Comparison of ENCODE assay signal across 8 cellular contexts in the genomic region with DNA sequence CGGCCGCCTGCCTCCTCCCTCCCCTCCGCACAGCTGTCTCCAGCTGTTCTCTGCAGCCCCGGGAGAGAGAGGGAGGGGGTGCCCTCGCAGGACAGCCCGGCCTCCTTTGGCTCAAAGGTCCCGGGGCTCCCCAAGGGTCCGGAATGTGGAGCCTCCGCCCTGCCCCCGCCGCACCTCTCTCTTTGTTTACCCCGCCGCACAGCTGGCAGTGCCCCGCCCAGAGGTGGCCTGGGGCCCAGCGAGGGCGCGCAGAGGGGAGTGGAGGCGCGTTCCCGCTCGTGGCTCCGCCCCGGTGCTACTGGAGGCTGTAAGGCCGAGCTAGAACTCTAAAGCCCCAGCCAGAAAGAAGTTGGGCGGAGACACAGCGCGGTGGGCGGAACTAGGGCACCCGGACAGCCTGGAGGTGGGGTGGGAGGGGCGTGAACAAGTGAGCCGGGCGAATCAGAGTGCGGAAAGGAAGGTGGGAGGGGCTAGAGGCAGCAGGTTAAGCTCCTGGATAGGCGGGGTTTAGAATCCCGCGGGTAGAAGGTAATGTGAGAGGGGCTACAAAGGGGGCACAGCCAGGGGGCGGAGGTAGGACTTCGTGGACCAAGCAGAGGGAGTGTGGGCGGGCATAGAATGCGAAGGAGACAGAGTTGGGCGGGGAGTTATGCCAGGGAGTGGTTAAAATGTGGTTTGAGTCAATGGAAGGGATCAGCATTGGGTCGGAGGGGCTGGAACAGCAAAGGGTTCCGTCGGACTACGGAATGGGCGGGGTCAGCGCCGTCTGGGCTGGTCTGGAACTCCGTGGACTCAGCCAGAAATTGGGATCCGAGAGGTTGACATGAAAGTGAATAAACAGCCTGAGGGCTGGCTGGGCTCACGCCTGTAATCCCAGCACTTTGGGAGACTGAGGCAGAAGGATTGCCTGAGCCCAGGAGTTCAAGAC. TPM values are rescaled to one million over a fixed set of nuclear protein-coding genes. Genes with fewer than 3 reads are reported as not detected.
DNase-seq lines count a peak whose midpoint lies in the region; ATAC-seq, FAIRE-seq and TF ChIP-seq lines count a peak whose summit lies in the region.

No MANE protein-coding gene starts in this region.

- no peaks in the 10 kb centered on the region for H4K20me1 ChIP-seq in keratinocyte (ENCODE audit: control insufficient read depth, extremely low read depth, insufficient read depth, low read length)

- peak overlapping the region; percentile 31 to 66 (median 54) for H3K4me3 ChIP-seq in keratinocyte (ENCODE audit: control insufficient read depth in 2 of 3, extremely low read depth in 1 of 3, insufficient read depth in 2 of 3, low read depth in 1 of 3, low read length in 3 of 3)

- peak; percentile 95 for DNase-seq in ACHN
- peak; percentile 100 for DNase-seq in NCI-H345 (lab: John Stamatoyannopoulos, UW)
- DNase-seq in activated CD4-positive, CD25-positive, alpha-beta regulatory T cell treated with anti-CD3 and anti-CD28 coated beads, Interleukin-2, amount 50 U/mL, for 72 hours: peak; percentile 96
- peak; percentile 91 for DNase-seq in cerebellum (ENCODE audit: low spot score)
- peak; percentile 97 for DNase-seq in keratinocyte (ENCODE audit: low read depth, low spot score)
- DNase-seq in stimulated activated CD4-positive, alpha-beta T cell treated with anti-CD3 and anti-CD28 coated beads, Interleukin-15, amount 100 ng/mL, for 1 hour (ENCODE audit: low read depth in 1 of 2, low spot score in 1 of 2): peak; percentile 93

- H3K9ac ChIP-seq in keratinocyte (ENCODE audit: control insufficient read depth, extremely low read depth, insufficient read depth, low read length): peak overlapping the region; percentile 71

- H3K27ac ChIP-seq in keratinocyte (ENCODE audit: control insufficient read depth, insufficient read depth, low read length): peak overlapping the region; percentile 68

- in situ Hi-C loops in ACHN (cut with HindIII; ENCODE audit: low pct_ligation_motif_present, low pct_unique_long_range_greater_than_20kb, low sequenced_read_pairs): no loop called here

- dilution Hi-C loops in keratinocyte (cut with MboI; ENCODE audit: extremely low pct_ligation_motif_present, low sequenced_read_pairs): no loop called here

- no peaks in the 10 kb centered on the region for H3K9me1 ChIP-seq in keratinocyte (ENCODE audit: control insufficient read depth, extremely low read depth, insufficient read depth, low read length)

- peaks cover 47% of the 10 kb centered on the region for H3K4me1 ChIP-seq in keratinocyte (ENCODE audit: control insufficient read depth, extremely low read depth, insufficient read depth, low read length)

- no peaks in the 10 kb centered on the region for H3K9me3 ChIP-seq in keratinocyte (ENCODE audit: control insufficient read depth, low read depth, low read length)

- ATAC-seq in GM18907 (IDR thresholded peaks at IDR 0.05; ENCODE audit: unreplicated experiment) (peak; percentile 82), HG03159 (IDR thresholded peaks at IDR 0.05; ENCODE audit: unreplicated experiment) (peak; percentile 78)

- H3K36me3 ChIP-seq in keratinocyte (ENCODE audit: control insufficient read depth in 2 of 2, extremely low read depth in 1 of 2, insufficient read depth in 2 of 2, low read length in 2 of 2): no peaks in the 10 kb centered on the region

- peak overlapping the region; percentile 96 for H3K4me2 ChIP-seq in keratinocyte (ENCODE audit: control insufficient read depth, extremely low read depth, insufficient read depth, low read depth, low read length)

- FAIRE-seq in keratinocyte (lab: Jason Lieb, UNC): peak; percentile 69

- H3K79me2 ChIP-seq in keratinocyte (ENCODE audit: control insufficient read depth, insufficient read depth, low read length): no peaks in the 10 kb centered on the region

- TF ChIP-seq CTCF in keratinocyte (optimal IDR thresholded peaks at IDR 0.05 in 1 of 3, IDR thresholded peaks at IDR 0.05 in 1 of 3, conservative IDR thresholded peaks at IDR 0.05 in 1 of 3; ENCODE audit: extremely low read depth in 1 of 3, insufficient read depth in 2 of 3, low read length in 3 of 3): no peak

- peak overlapping the region; percentile 32 for H2AFZ ChIP-seq in keratinocyte (ENCODE audit: control insufficient read depth, low read length)

- H3K27me3 ChIP-seq in keratinocyte (ENCODE audit: control insufficient read depth, extremely low read depth, insufficient read depth, low read length): peaks cover 19% of the 10 kb centered on the region

RNA-seq across cellular contexts. Expression of gene LTBP4, which starts 2.8 kb away (rescaled TPM):
- 36.8 TPM for total RNA-seq in cerebellum
- 25.9 to 48.0 TPM (median 29.6 TPM) in 3 replicates for polyA plus RNA-seq in keratinocyte
- polyA plus RNA-seq in keratinocyte (2011; ENCODE audit: low read depth): 18.4 TPM
- polyA plus RNA-seq in keratinocyte (2011; cell fraction: cytosol; rRNA removed): 16.2 and 40.9 TPM in 2 replicates
- polyA plus RNA-seq in keratinocyte (2011; cell fraction: nucleus; rRNA removed): 171 and 248 TPM in 2 replicates
- 67.3 and 104 TPM in 2 replicates for polyA plus RNA-seq in keratinocyte (2012; ENCODE audit: low replicate concordance)
- polyA minus RNA-seq in keratinocyte: 23.7 to 113 TPM (median 33.0 TPM) in 3 replicates
- 63.9 TPM for polyA minus RNA-seq in keratinocyte (2011; cell fraction: cytosol; rRNA and poly(A)+ RNA removed)
- 56.5 and 60.9 TPM in 2 replicates for polyA minus RNA-seq in keratinocyte (2011; cell fraction: nucleus; rRNA and poly(A)+ RNA removed)

RNA-seq across cellular contexts. Expression of gene SHKBP1, which starts 27.3 kb away (rescaled TPM):
- total RNA-seq in cerebellum: 3.3 TPM
- 20.2 to 41.3 TPM (median 27.2 TPM) in 3 replicates for polyA plus RNA-seq in keratinocyte
- 27.1 TPM for polyA plus RNA-seq in keratinocyte (2011; ENCODE audit: low read depth)
- 25.3 and 42.4 TPM in 2 replicates for polyA plus RNA-seq in keratinocyte (2011; cell fraction: cytosol; rRNA removed)
- polyA plus RNA-seq in keratinocyte (2011; cell fraction: nucleus; rRNA removed): 36.2 and 53.8 TPM in 2 replicates
- 45.0 and 60.3 TPM in 2 replicates for polyA plus RNA-seq in keratinocyte (2012; ENCODE audit: low replicate concordance)
- 50.2 to 86.6 TPM (median 52.0 TPM) in 3 replicates for polyA minus RNA-seq in keratinocyte
- polyA minus RNA-seq in keratinocyte (2011; cell fraction: cytosol; rRNA and poly(A)+ RNA removed): 144 TPM
- polyA minus RNA-seq in keratinocyte (2011; cell fraction: nucleus; rRNA and poly(A)+ RNA removed): 31.9 and 39.0 TPM in 2 replicates

Comparison
In these comparisons a context has a peak if more than half of its experiments do, and no peak if none do; other contexts are left out.
1. Peak in every context shown above with its lines: DNase-seq, ATAC-seq, H3K4me3 ChIP-seq and H3K27ac ChIP-seq.